Comparison of ENCODE assay signal across 8 cellular contexts in the genomic region with DNA sequence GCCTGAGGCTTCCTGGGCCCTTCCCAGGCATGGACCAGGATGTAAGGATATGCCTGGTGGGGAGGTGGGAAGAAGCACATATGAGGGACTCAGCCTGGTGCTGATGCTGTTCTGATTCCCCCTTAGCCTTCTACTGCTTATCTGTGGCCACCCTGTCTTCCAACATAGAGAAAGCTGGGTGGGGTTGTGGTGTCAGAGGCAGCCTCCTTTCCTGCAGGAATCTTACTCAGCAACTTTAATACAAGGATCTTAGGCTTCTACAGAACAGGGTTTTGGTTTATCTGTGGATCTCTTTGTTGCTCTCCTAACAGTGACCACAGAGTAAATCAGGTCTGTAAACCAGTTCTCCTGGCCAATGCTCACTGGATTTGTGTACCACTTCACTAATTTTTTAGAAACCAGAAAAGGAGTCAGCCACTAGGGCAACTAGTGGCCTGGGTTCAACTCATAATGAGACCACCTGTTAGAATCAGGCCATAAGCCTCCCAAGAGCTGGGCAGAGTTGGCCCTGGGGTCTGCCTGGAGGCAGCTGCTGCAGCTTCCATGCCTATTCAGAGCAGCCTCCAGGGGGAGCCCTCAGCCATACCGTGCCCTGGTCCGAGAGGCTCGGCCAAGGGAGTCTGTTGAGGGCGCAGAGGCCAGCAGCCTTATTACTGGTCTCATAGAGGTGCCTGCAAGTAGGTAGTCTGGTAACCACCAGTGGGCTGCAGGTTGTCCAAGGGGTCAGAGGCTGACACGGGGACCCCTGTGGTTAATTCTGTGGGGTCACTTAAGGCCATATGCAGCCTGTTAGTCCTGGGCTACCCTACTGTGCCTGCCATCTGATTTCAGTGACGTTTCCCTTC. TPM values are rescaled to one million over a fixed set of nuclear protein-coding genes. Genes with fewer than 3 reads are reported as not detected.
A peak's percentile ranks its signal among the peaks of the same experiment; 100 is the strongest.
DNase-seq lines count a peak whose midpoint lies in the region; ATAC-seq and TF ChIP-seq lines count a peak whose summit lies in the region.

No MANE protein-coding gene starts in this region.

- peaks cover 21% of the 10 kb centered on the region for H3K4me1 Mint-ChIP-seq in brain

- DNase-seq in ELR (ENCODE audit: low read depth) (peak; percentile 71), HL-60 (ENCODE audit: low read depth in 1 of 2, low spot score in 1 of 2) (peak in 1 of 2 experiments; percentile 60), T-helper 2 cell (peak in 3 of 5 experiments; percentile 26 to 45 (median 39)), left kidney (ENCODE audit: low read depth, low spot score) (peak; percentile 69)
- peak; percentile 43 to 54 for DNase-seq in stimulated activated CD8-positive, alpha-beta memory T cell treated with anti-CD3 and anti-CD28 coated beads, Interleukin-2, amount 100 ng/mL, for 48 hours (ENCODE audit: low read depth in 2 of 2)

- peak overlapping the region in 1 of 5 experiments; percentile 89 for H3K27ac Mint-ChIP-seq in brain

- H3K27me3 ChIP-seq in HL-60 (ENCODE audit: insufficient read depth, poor library complexity, severe bottlenecking): no peaks in the 10 kb centered on the region

- peak; percentile 79 for TF ChIP-seq CTCF in HL-60 (IDR thresholded peaks at IDR 0.05; ENCODE audit: insufficient read depth, low read length)
- TF ChIP-seq CTCF in brain (conservative IDR thresholded peaks at IDR 0.05): peak; percentile 43 to 69

- no peaks in the 10 kb centered on the region for H3K9me3 Mint-ChIP-seq in brain

- no peak overlapping the region for H3K4me3 Mint-ChIP-seq in brain

- H3K27me3 Mint-ChIP-seq in brain: peaks cover 12% of the 10 kb centered on the region

- no peak overlapping the region for H3K27ac ChIP-seq in HL-60 (replicated peaks)

- no peak for ATAC-seq in GM21526 (IDR thresholded peaks at IDR 0.05; ENCODE audit: low FRiP score, unreplicated experiment)
- no peak for ATAC-seq in GM21447 (IDR thresholded peaks at IDR 0.05; ENCODE audit: unreplicated experiment)

- H3K36me3 Mint-ChIP-seq in brain: peaks cover 44% of the 10 kb centered on the region

- H3K4me3 ChIP-seq in HL-60 (replicated peaks; ENCODE audit: insufficient read depth, low read length): no peak overlapping the region

RNA-seq across cellular contexts. Expression of a gene that starts 7.1 kb away (rescaled TPM):
- 6.5 TPM for polyA plus RNA-seq in brain (ENCODE audit: insufficient read depth, low read depth, low replicate concordance)

RNA-seq across cellular contexts. Expression of a gene that starts 19.9 kb away (rescaled TPM):
- 151 TPM for polyA plus RNA-seq in brain (ENCODE audit: insufficient read depth, low read depth, low replicate concordance)

RNA-seq across cellular contexts. Expression of a gene that starts 19.9 kb away (rescaled TPM):
- polyA plus RNA-seq in brain (ENCODE audit: insufficient read depth, low read depth, low replicate concordance): 36.3 TPM
